12 cellular contexts compared by ENCODE assay signal in the genomic region with DNA sequence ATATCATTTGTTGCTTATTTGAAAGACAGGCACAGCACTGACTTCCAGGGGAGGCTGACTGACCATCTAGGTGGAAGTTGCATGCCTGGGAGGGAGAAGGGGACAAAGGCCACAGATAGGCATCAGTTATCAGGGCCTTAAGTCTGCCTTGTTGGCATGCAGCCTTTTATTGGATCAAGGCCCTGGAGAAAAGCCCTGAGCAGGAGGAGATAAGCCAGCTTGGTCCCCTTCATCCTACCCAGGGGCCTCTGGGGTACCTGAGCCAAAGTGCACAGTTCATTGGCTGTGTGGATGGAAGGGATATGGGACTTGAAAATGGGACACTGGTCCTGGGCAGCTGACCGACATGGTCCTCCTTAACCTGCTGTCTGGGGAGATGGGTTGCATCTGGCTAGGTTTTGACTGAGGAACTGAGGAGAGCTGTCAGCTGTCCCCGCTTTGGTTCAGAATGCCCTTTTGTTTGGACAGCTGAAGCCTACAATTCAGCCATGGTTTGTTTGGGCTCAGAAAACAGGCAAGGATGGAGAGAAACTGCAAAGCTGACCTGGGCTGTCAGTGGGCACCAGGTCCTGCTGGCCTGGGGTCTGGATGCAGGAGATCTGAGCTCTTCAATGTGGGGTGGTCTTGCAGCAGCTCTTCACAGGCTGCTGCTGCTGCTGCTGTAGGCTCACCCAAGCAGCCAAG.
DNase-seq lines count a peak whose midpoint lies in the region; ATAC-seq and TF ChIP-seq lines count a peak whose summit lies in the region.
"Had no signal": no experiment of that assay in that cellular context is flagged by ENCODE, and none has a peak within 500 bp of the region (broad histone marks: within the 10 kb centered on the region; RNA-seq: fewer than 3 reads in every experiment).

No MANE protein-coding gene starts in this region.

- ATAC-seq in GM21576 (IDR thresholded peaks at IDR 0.05; ENCODE audit: unreplicated experiment) (no peak), HG03469 (IDR thresholded peaks at IDR 0.05; ENCODE audit: unreplicated experiment) (no peak)

- no peaks in the 10 kb centered on the region for H3K36me3 ChIP-seq in uterus
- H3K36me3 ChIP-seq: suprapubic skin had no signal

- intact Hi-C loops in uterus (cut with DNase I; ENCODE audit: low total_unique reads) = no loop called here

- no peak for TF ChIP-seq CTCF in uterus (IDR thresholded peaks at IDR 0.05)

- H3K27me3 ChIP-seq in uterus = no peaks in the 10 kb centered on the region
- H3K27me3 ChIP-seq: suprapubic skin had no signal

- no peaks in the 10 kb centered on the region for H3K9me3 ChIP-seq in uterus
- H3K9me3 ChIP-seq: suprapubic skin had no signal

- H3K27ac ChIP-seq in cingulate gyrus (ENCODE audit: low read depth, low read length) = peak overlapping the region; percentile 88
- peak overlapping the region; percentile 86 to 89 for H3K27ac ChIP-seq in uterus
- H3K27ac ChIP-seq: suprapubic skin had no signal

- TF ChIP-seq POLR2A in uterus (IDR thresholded peaks at IDR 0.05) = no peak

- no peak overlapping the region for H3K4me3 ChIP-seq in uterus
- H3K4me3 ChIP-seq: suprapubic skin had no signal

- H3K4me1 ChIP-seq in uterus = peaks cover 1 to 11% of the 10 kb centered on the region in 2 donors

- peak; percentile 12 for DNase-seq in NCI-H748 (lab: John Stamatoyannopoulos, UW; ENCODE audit: unreplicated experiment)
- no peak for DNase-seq in NCI-H748 treated with DMSO at 0.1 percent for 48 hours (lab: John Stamatoyannopoulos, UW)
- peak; percentile 37 for DNase-seq in myocyte (ENCODE audit: low read depth)
- DNase-seq in uterus = peak in 1 of 2 donors; percentile 12
- DNase-seq in stimulated activated CD4-positive, alpha-beta T cell treated with anti-CD3 and anti-CD28 coated beads, Interleukin-12 subunit alpha, Interleukin-12 subunit beta, amount 100 ng/mL, for 4 hours = no peak
- DNase-seq: activated naive CD4-positive, alpha-beta T cell treated with anti-CD3 and anti-CD28 coated beads for 36 hours; COR-L47; right cardiac atrium had no signal

Comparison
In these comparisons a context has a peak if more than half of its experiments do, and no peak if none do; other contexts are left out.
1. DNase-seq: peak in NCI-H748 (single experiment) and myocyte (single experiment); none in NCI-H748 treated with DMSO at 0.1 percent for 48 hours (single experiment) and stimulated activated CD4-positive, alpha-beta T cell treated with anti-CD3 and anti-CD28 coated beads, Interleukin-12 subunit alpha, Interleukin-12 subunit beta, amount 100 ng/mL, for 4 hours (single experiment).